Comparison of ENCODE assay signal across 3 cellular contexts in the genomic region with DNA sequence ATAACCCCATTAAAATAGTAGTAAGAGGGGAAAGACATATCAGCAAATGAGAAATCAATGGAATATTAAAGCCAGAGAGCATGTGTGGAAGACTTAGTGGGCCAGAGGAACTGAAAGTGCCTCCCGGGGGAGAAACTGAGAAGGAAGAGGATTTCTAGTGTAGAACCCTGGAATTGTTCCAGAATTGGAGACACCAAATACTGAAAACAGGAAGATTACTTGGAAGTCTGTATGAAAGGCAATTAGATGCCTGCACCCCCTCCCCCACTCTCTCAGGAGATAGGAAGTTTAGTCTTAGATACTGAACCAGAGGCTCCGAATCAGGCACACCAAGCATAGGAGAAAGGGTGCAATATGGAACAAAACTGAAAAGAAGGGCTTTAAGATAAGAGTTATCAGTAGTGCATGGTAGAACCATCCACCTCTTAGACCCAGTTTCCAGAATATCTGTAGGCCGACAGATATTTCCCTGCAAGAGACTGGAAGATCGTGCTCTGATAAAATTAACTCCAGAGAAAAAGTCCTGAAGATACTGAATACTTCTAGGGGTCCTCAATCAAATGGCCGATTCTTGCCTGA.
TF ChIP-seq lines count a peak whose summit lies in the region.

No MANE protein-coding gene starts in this region.

TF ChIP-seq in liver, 16 proteins besides CTCF, POLR2A, EP300 and RAD21:
- TF ChIP-seq TAF1 (conservative IDR thresholded peaks at IDR 0.05): no peak
- TF ChIP-seq, protein P1, sequence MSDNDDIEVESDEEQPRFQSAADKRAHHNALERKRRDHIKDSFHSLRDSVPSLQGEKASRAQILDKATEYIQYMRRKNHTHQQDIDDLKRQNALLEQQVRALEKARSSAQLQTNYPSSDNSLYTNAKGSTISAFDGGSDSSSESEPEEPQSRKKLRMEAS (IDR thresholded peaks at IDR 0.05): peak; percentile 18

TF ChIP-seq in HepG2, 621 proteins besides CTCF, POLR2A, EP300 and RAD21:
- no peak for TF ChIP-seq ZNF781 (CRISPR knock-in tag; IDR thresholded peaks at IDR 0.05; ENCODE audit: borderline replicate concordance, not compliant biosample characterization)
- TF ChIP-seq YY1 (IDR thresholded peaks at IDR 0.05; ENCODE audit: insufficient read depth, insufficient replicate concordance, low read depth, low read length): no peak
- TF ChIP-seq, protein P2, sequence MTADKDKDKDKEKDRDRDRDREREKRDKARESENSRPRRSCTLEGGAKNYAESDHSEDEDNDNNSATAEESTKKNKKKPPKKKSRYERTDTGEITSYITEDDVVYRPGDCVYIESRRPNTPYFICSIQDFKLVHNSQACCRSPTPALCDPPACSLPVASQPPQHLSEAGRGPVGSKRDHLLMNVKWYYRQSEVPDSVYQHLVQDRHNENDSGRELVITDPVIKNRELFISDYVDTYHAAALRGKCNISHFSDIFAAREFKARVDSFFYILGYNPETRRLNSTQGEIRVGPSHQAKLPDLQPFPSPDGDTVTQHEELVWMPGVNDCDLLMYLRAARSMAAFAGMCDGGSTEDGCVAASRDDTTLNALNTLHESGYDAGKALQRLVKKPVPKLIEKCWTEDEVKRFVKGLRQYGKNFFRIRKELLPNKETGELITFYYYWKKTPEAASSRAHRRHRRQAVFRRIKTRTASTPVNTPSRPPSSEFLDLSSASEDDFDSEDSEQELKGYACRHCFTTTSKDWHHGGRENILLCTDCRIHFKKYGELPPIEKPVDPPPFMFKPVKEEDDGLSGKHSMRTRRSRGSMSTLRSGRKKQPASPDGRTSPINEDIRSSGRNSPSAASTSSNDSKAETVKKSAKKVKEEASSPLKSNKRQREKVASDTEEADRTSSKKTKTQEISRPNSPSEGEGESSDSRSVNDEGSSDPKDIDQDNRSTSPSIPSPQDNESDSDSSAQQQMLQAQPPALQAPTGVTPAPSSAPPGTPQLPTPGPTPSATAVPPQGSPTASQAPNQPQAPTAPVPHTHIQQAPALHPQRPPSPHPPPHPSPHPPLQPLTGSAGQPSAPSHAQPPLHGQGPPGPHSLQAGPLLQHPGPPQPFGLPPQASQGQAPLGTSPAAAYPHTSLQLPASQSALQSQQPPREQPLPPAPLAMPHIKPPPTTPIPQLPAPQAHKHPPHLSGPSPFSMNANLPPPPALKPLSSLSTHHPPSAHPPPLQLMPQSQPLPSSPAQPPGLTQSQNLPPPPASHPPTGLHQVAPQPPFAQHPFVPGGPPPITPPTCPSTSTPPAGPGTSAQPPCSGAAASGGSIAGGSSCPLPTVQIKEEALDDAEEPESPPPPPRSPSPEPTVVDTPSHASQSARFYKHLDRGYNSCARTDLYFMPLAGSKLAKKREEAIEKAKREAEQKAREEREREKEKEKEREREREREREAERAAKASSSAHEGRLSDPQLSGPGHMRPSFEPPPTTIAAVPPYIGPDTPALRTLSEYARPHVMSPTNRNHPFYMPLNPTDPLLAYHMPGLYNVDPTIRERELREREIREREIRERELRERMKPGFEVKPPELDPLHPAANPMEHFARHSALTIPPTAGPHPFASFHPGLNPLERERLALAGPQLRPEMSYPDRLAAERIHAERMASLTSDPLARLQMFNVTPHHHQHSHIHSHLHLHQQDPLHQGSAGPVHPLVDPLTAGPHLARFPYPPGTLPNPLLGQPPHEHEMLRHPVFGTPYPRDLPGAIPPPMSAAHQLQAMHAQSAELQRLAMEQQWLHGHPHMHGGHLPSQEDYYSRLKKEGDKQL (CRISPR knock-in tag; IDR thresholded peaks at IDR 0.05; ENCODE audit: low read depth): no peak

TF ChIP-seq in K562, 482 proteins besides CTCF, POLR2A, EP300 and RAD21 (continues in another document):
- TF ChIP-seq, protein P3, sequence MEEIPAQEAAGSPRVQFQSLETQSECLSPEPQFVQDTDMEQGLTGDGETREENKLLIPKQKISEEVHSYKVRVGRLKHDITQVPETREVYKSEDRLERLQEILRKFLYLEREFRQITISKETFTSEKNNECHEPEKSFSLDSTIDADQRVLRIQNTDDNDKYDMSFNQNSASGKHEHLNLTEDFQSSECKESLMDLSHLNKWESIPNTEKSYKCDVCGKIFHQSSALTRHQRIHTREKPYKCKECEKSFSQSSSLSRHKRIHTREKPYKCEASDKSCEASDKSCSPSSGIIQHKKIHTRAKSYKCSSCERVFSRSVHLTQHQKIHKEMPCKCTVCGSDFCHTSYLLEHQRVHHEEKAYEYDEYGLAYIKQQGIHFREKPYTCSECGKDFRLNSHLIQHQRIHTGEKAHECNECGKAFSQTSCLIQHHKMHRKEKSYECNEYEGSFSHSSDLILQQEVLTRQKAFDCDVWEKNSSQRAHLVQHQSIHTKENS (CRISPR knock-in tag; IDR thresholded peaks at IDR 0.05): no peak
- TF ChIP-seq MAFF (IDR thresholded peaks at IDR 0.05; ENCODE audit: low read length): peak; percentile 12; the same call in 1 of the 2 replicates
- no peak for TF ChIP-seq XRCC5 (IDR thresholded peaks at IDR 0.05; ENCODE audit: low read depth, low read length)
- TF ChIP-seq DPF2 (IDR thresholded peaks at IDR 0.05): peak; percentile 97
- TF ChIP-seq NBN (IDR thresholded peaks at IDR 0.05; ENCODE audit: low read depth): peak; percentile 93
- TF ChIP-seq, protein P4, sequence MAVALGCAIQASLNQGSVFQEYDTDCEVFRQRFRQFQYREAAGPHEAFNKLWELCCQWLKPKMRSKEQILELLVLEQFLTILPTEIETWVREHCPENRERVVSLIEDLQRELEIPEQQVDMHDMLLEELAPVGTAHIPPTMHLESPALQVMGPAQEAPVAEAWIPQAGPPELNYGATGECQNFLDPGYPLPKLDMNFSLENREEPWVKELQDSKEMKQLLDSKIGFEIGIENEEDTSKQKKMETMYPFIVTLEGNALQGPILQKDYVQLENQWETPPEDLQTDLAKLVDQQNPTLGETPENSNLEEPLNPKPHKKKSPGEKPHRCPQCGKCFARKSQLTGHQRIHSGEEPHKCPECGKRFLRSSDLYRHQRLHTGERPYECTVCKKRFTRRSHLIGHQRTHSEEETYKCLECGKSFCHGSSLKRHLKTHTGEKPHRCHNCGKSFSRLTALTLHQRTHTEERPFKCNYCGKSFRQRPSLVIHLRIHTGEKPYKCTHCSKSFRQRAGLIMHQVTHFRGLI (CRISPR knock-in tag; IDR thresholded peaks at IDR 0.05): peak; percentile 63; the same call in 1 of the 2 replicates
- TF ChIP-seq, protein P5, sequence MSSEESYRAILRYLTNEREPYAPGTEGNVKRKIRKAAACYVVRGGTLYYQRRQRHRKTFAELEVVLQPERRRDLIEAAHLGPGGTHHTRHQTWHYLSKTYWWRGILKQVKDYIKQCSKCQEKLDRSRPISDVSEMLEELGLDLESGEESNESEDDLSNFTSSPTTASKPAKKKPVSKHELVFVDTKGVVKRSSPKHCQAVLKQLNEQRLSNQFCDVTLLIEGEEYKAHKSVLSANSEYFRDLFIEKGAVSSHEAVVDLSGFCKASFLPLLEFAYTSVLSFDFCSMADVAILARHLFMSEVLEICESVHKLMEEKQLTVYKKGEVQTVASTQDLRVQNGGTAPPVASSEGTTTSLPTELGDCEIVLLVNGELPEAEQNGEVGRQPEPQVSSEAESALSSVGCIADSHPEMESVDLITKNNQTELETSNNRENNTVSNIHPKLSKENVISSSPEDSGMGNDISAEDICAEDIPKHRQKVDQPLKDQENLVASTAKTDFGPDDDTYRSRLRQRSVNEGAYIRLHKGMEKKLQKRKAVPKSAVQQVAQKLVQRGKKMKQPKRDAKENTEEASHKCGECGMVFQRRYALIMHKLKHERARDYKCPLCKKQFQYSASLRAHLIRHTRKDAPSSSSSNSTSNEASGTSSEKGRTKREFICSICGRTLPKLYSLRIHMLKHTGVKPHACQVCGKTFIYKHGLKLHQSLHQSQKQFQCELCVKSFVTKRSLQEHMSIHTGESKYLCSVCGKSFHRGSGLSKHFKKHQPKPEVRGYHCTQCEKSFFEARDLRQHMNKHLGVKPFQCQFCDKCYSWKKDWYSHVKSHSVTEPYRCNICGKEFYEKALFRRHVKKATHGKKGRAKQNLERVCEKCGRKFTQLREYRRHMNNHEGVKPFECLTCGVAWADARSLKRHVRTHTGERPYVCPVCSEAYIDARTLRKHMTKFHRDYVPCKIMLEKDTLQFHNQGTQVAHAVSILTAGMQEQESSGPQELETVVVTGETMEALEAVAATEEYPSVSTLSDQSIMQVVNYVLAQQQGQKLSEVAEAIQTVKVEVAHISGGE (CRISPR knock-in tag; IDR thresholded peaks at IDR 0.05): peak in 1 of 3 experiments; percentile 70; a peak in 1 of 6 replicates
- TF ChIP-seq ZEB2 (IDR thresholded peaks at IDR 0.05): peak; percentile 79; the same call in 1 of the 2 replicates
- TF ChIP-seq POLR2AphosphoS5 (IDR thresholded peaks at IDR 0.05; ENCODE audit: control insufficient read depth, insufficient read depth, low read depth, low read length): peak; percentile 88
- TF ChIP-seq, protein P6, sequence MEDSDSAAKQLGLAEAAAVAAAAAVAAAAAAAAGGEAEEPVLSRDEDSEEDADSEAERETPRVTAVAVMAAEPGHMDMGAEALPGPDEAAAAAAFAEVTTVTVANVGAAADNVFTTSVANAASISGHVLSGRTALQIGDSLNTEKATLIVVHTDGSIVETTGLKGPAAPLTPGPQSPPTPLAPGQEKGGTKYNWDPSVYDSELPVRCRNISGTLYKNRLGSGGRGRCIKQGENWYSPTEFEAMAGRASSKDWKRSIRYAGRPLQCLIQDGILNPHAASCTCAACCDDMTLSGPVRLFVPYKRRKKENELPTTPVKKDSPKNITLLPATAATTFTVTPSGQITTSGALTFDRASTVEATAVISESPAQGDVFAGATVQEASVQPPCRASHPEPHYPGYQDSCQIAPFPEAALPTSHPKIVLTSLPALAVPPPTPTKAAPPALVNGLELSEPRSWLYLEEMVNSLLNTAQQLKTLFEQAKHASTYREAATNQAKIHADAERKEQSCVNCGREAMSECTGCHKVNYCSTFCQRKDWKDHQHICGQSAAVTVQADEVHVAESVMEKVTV (CRISPR knock-in tag; IDR thresholded peaks at IDR 0.05): no peak
- no peak for TF ChIP-seq ZFPM2 (CRISPR knock-in tag; IDR thresholded peaks at IDR 0.05)
- TF ChIP-seq CHD4 (IDR thresholded peaks at IDR 0.05; ENCODE audit: insufficient read depth, insufficient replicate concordance, low read depth, low read length, poor library complexity, severe bottlenecking): peak; percentile 12
- TF ChIP-seq, protein P7, sequence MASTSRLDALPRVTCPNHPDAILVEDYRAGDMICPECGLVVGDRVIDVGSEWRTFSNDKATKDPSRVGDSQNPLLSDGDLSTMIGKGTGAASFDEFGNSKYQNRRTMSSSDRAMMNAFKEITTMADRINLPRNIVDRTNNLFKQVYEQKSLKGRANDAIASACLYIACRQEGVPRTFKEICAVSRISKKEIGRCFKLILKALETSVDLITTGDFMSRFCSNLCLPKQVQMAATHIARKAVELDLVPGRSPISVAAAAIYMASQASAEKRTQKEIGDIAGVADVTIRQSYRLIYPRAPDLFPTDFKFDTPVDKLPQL (IDR thresholded peaks at IDR 0.05; ENCODE audit: extremely low read depth, insufficient read length): no peak
- no peak for TF ChIP-seq XRCC4 (IDR thresholded peaks at IDR 0.05; ENCODE audit: extremely low read depth, insufficient read depth, insufficient read length)
- TF ChIP-seq, protein P8, sequence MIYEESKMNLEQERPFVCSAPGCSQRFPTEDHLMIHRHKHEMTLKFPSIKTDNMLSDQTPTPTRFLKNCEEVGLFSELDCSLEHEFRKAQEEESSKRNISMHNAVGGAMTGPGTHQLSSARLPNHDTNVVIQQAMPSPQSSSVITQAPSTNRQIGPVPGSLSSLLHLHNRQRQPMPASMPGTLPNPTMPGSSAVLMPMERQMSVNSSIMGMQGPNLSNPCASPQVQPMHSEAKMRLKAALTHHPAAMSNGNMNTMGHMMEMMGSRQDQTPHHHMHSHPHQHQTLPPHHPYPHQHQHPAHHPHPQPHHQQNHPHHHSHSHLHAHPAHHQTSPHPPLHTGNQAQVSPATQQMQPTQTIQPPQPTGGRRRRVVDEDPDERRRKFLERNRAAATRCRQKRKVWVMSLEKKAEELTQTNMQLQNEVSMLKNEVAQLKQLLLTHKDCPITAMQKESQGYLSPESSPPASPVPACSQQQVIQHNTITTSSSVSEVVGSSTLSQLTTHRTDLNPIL (CRISPR knock-in tag; IDR thresholded peaks at IDR 0.05): no peak
- 0 out of 2 replicates have a peak, but pooled peaks have one; percentile 30 for TF ChIP-seq ZBTB17 (CRISPR knock-in tag; IDR thresholded peaks at IDR 0.05)
- TF ChIP-seq CSDE1 (IDR thresholded peaks at IDR 0.05): no peak
- TF ChIP-seq, protein P9, sequence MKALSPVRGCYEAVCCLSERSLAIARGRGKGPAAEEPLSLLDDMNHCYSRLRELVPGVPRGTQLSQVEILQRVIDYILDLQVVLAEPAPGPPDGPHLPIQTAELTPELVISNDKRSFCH (CRISPR knock-in tag; IDR thresholded peaks at IDR 0.05): no peak
- TF ChIP-seq, protein P9 (tag; IDR thresholded peaks at IDR 0.05): 0 out of 2 replicates have a peak, but pooled peaks have one; percentile 43
- no peak; a peak in 1 of 4 replicates for TF ChIP-seq FOXA3 (CRISPR knock-in tag; conservative IDR thresholded peaks at IDR 0.05 in 1 of 2, IDR thresholded peaks at IDR 0.05 in 1 of 2)
- TF ChIP-seq, protein P10, sequence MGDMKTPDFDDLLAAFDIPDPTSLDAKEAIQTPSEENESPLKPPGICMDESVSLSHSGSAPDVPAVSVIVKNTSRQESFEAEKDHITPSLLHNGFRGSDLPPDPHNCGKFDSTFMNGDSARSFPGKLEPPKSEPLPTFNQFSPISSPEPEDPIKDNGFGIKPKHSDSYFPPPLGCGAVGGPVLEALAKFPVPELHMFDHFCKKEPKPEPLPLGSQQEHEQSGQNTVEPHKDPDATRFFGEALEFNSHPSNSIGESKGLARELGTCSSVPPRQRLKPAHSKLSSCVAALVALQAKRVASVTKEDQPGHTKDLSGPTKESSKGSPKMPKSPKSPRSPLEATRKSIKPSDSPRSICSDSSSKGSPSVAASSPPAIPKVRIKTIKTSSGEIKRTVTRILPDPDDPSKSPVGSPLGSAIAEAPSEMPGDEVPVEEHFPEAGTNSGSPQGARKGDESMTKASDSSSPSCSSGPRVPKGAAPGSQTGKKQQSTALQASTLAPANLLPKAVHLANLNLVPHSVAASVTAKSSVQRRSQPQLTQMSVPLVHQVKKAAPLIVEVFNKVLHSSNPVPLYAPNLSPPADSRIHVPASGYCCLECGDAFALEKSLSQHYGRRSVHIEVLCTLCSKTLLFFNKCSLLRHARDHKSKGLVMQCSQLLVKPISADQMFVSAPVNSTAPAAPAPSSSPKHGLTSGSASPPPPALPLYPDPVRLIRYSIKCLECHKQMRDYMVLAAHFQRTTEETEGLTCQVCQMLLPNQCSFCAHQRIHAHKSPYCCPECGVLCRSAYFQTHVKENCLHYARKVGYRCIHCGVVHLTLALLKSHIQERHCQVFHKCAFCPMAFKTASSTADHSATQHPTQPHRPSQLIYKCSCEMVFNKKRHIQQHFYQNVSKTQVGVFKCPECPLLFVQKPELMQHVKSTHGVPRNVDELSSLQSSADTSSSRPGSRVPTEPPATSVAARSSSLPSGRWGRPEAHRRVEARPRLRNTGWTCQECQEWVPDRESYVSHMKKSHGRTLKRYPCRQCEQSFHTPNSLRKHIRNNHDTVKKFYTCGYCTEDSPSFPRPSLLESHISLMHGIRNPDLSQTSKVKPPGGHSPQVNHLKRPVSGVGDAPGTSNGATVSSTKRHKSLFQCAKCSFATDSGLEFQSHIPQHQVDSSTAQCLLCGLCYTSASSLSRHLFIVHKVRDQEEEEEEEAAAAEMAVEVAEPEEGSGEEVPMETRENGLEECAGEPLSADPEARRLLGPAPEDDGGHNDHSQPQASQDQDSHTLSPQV (IDR thresholded peaks at IDR 0.05): peak; percentile 50; the same call in 1 of the 2 replicates
- TF ChIP-seq CHD2 (IDR thresholded peaks at IDR 0.05; ENCODE audit: low read depth, low read length): no peak
- peak; percentile 95 for TF ChIP-seq CC2D1A (IDR thresholded peaks at IDR 0.05)
- TF ChIP-seq FOXJ2 (tag; IDR thresholded peaks at IDR 0.05): peak; percentile 79
- peak; percentile 95 for TF ChIP-seq PML (IDR thresholded peaks at IDR 0.05; ENCODE audit: low read length)
